In genomic region chr16:56675685-56676210, GRCh38 we compare ENCODE assay signal across 9 cellular contexts. TPM values are rescaled to one million over a fixed set of nuclear protein-coding genes. Genes with fewer than 3 reads are reported as not detected.
DNase-seq lines count a peak whose midpoint lies in the region; ATAC-seq and TF ChIP-seq lines count a peak whose summit lies in the region.
"Had no signal": no experiment of that assay in that cellular context is flagged by ENCODE, and none has a peak within 500 bp of the region (broad histone marks: within the 10 kb centered on the region; RNA-seq: fewer than 3 reads in every experiment).

No MANE protein-coding gene starts in this region.

- H3K36me3 Mint-ChIP-seq in central memory CD8-positive, alpha-beta T cell (ENCODE audit: insufficient read depth), result no peaks in the 10 kb centered on the region
- H3K36me3 Mint-ChIP-seq in nephron progenitor cell (ENCODE audit: low read depth), result no peaks in the 10 kb centered on the region

- H3K9me3 Mint-ChIP-seq in central memory CD8-positive, alpha-beta T cell, result no peaks in the 10 kb centered on the region
- no peaks in the 10 kb centered on the region for H3K9me3 Mint-ChIP-seq in nephron progenitor cell

- peak in 4 of 8 donors; percentile 7 to 46 (median 33) for ATAC-seq in heart right ventricle
- ATAC-seq in central memory CD8-positive, alpha-beta T cell (replicated peaks; ENCODE audit: extremely low read depth, poor library complexity, severe bottlenecking), result peak; percentile 73

- no peaks in the 10 kb centered on the region for H3K9me3 ChIP-seq in heart right ventricle
- no peaks in the 10 kb centered on the region for H3K9me3 ChIP-seq in right atrium auricular region
- H3K9me3 ChIP-seq in vagina, result no peaks in the 10 kb centered on the region

- H3K4me1 Mint-ChIP-seq in central memory CD8-positive, alpha-beta T cell, result peaks cover 7% of the 10 kb centered on the region
- peaks cover 15% of the 10 kb centered on the region for H3K4me1 Mint-ChIP-seq in nephron progenitor cell

- H3K4me3 Mint-ChIP-seq in central memory CD8-positive, alpha-beta T cell, result peak overlapping the region; percentile 63
- peak overlapping the region; percentile 81 for H3K4me3 Mint-ChIP-seq in nephron progenitor cell

- H3K4me3 ChIP-seq in heart right ventricle, result peak overlapping the region in 9 of 10 donors; percentile 6 to 37 (median 30)
- peak overlapping the region in 1 of 2 donors; percentile 41 for H3K4me3 ChIP-seq in right atrium auricular region
- peak overlapping the region; percentile 3 to 5 for H3K4me3 ChIP-seq in vagina

- DNase-seq in heart right ventricle (no peak), right atrium auricular region (ENCODE audit: low spot score) (no peak), nephron progenitor cell (peak; percentile 36), vagina (ENCODE audit: extremely low spot score in 2 of 2) (no peak), retina (no peak), ureter (ENCODE audit: low spot score) (no peak), OCI-M2 (lab: John Stamatoyannopoulos, UW; ENCODE audit: unreplicated experiment) (no peak)
- no peak for DNase-seq in central memory CD8-positive, alpha-beta T cell (ENCODE audit: low spot score in 2 of 2)
- DNase-seq: MV-4-11 had no signal

- intact Hi-C loops in heart right ventricle (cut with DNase I), result no loop called here
- intact Hi-C loops in vagina (cut with DNase I), result no loop called here

- peaks cover 0 to 61% (median 35%) of the 10 kb centered on the region in 7 donors for H3K27me3 ChIP-seq in heart right ventricle
- no peaks in the 10 kb centered on the region for H3K27me3 ChIP-seq in right atrium auricular region
- no peaks in the 10 kb centered on the region for H3K27me3 ChIP-seq in vagina

- 5 to 9% methylated on average over 32 of the region's 32 CpGs for WGBS in heart right ventricle, 2 donors

- H3K36me3 ChIP-seq in heart right ventricle (no peaks in the 10 kb centered on the region), right atrium auricular region (no peaks in the 10 kb centered on the region), vagina (no peaks in the 10 kb centered on the region)

- H3K4me1 ChIP-seq in heart right ventricle, result peaks cover 0 to 21% (median 9%) of the 10 kb centered on the region in 9 donors
- H3K4me1 ChIP-seq in right atrium auricular region, result peaks cover 0 to 15% of the 10 kb centered on the region in 2 donors
- H3K4me1 ChIP-seq in vagina, result peaks cover 10% of the 10 kb centered on the region

- no peak overlapping the region for H3K27ac ChIP-seq in heart right ventricle
- no peak overlapping the region for H3K27ac ChIP-seq in right atrium auricular region
- no peak overlapping the region for H3K27ac ChIP-seq in vagina

- H3K27ac Mint-ChIP-seq in central memory CD8-positive, alpha-beta T cell (ENCODE audit: low read depth), result no peak overlapping the region
- H3K27ac Mint-ChIP-seq in nephron progenitor cell, result no peak overlapping the region

- TF ChIP-seq POLR2A in vagina (IDR thresholded peaks at IDR 0.05), result no peak

- TF ChIP-seq CTCF in heart right ventricle (IDR thresholded peaks at IDR 0.05) (no peak), right atrium auricular region (IDR thresholded peaks at IDR 0.05) (no peak), nephron progenitor cell (IDR thresholded peaks at IDR 0.05) (no peak), vagina (IDR thresholded peaks at IDR 0.05) (no peak)

- peaks cover 57% of the 10 kb centered on the region for H3K27me3 Mint-ChIP-seq in central memory CD8-positive, alpha-beta T cell
- H3K27me3 Mint-ChIP-seq in nephron progenitor cell (ENCODE audit: low read depth, poor library complexity), result peaks cover 91% of the 10 kb centered on the region

RNA-seq across cellular contexts. Expression of gene MT1H, which starts 6.1 kb away (rescaled TPM):
- total RNA-seq in heart right ventricle, result 1 to 10 TPM in 1 of 10 donors, not detected in 9; 2.4 TPM
- polyA plus RNA-seq in heart right ventricle, result not detected
- not detected for total RNA-seq in right atrium auricular region
- not detected for total RNA-seq in vagina
- total RNA-seq in ureter, result not detected

RNA-seq across cellular contexts. Expression of gene MT1X, which starts 6.5 kb away (rescaled TPM):
- total RNA-seq in heart right ventricle (100 to 1,000 TPM in 4 of 10 donors, 10 to 100 TPM in 6; 15.8 to 616 (median 71.4) TPM), right atrium auricular region (100 to 1,000 TPM; 193 to 287 TPM), vagina (3,049 TPM), ureter (110 TPM)
- 100 to 1,000 TPM; 162 to 239 TPM for polyA plus RNA-seq in heart right ventricle

RNA-seq across cellular contexts. Expression of gene MT1G, which starts 7.9 kb away (rescaled TPM):
- 1 to 10 TPM in 3 of 10 donors, under 1 TPM in 1, not detected in 6; 0.95 to 9.0 (median 1.0) TPM for total RNA-seq in heart right ventricle
- polyA plus RNA-seq in heart right ventricle, result 1 to 10 TPM; 3.6 to 3.7 TPM
- total RNA-seq in right atrium auricular region, result 1 to 10 TPM in 1 of 2 donors, not detected in 1; 7.2 TPM
- not detected for total RNA-seq in vagina
- total RNA-seq in ureter, result 2.9 TPM

RNA-seq across cellular contexts. Expression of gene MT1F, which starts 18.0 kb away (rescaled TPM):
- total RNA-seq in heart right ventricle (1 to 10 TPM in 9 of 10 donors, under 1 TPM in 1; 0.98 to 7.7 (median 2.4) TPM), right atrium auricular region (1 to 10 TPM; 3.2 to 6.1 TPM), vagina (16.0 TPM), ureter (8.7 TPM)
- 1 to 10 TPM; 2.0 to 2.4 TPM for polyA plus RNA-seq in heart right ventricle

RNA-seq across cellular contexts. Expression of gene MT1B, which starts 24.1 kb away (rescaled TPM):
- total RNA-seq in heart right ventricle, result not detected
- polyA plus RNA-seq in heart right ventricle, result not detected
- not detected for total RNA-seq in right atrium auricular region
- not detected for total RNA-seq in vagina
- not detected for total RNA-seq in ureter
